In the genomic region with DNA sequence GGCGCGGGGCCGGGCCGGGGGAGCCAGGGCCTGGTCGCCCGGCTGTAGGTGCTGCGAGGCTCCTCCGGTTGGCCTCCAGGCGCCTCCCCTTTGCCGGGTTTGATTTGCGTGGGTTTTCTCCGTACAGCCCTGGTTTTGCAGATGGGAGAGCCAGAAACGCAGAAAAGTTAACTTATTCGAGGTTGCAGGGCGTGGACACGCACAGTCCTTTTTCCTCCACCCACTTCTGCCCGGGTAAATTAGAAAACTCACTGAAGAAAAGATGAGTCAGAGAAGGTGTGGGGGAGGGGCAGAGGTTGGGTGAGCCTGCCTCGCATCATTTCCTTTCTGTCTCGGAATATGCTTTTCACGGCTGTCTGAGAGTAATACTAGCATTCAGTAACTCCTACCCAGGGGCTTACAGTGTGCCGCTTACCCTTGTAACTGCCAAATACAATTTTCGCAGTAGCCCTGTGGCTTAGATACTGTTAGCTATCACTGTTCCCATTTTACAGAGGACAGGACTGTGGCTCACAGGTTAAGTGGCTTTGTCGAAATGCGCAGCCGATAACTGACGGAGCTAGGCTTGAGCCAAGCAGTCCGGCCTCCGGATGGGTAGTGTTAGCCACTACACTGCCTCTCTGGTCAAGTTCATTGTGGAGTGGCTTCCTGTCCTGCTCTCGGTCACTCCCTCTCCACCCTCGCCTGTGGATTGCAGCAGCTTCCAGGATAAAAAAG, we compare ENCODE assay signal across 8 cellular contexts. TPM values are rescaled to one million over a fixed set of nuclear protein-coding genes. Genes with fewer than 3 reads are reported as not detected.
DNase-seq lines count a peak whose midpoint lies in the region; ATAC-seq and TF ChIP-seq lines count a peak whose summit lies in the region.

No MANE protein-coding gene starts in this region.

- DNase-seq in A172 (ENCODE audit: low spot score) = peak; percentile 91
- DNase-seq in PC-9 = peak; percentile 73 to 78
- peak; percentile 93 for DNase-seq in activated T-cell treated with anti-CD3 and anti-CD28 coated beads, Interleukin-2, amount 50 U/mL, for 4 hours
- DNase-seq in fibroblast of peridontal ligament (ENCODE audit: extremely low read depth) = peak; percentile 76
- peak; percentile 90 for DNase-seq in stimulated activated naive CD8-positive, alpha-beta T cell treated with anti-CD3 and anti-CD28 coated beads, Interleukin-15, Interleukin-2, amounts not matched to agents 100 U/mL and 50 U/mL, for 24 hours

- H3K79me2 ChIP-seq in PC-9 (ENCODE audit: low read depth) = peaks cover 48% of the 10 kb centered on the region
- peaks cover 10% of the 10 kb centered on the region for H3K79me2 ChIP-seq in neural cell (replicated peaks; ENCODE audit: insufficient read depth, low read length)

- peak overlapping the region; percentile 99 for H3K4me3 Mint-ChIP-seq in activated T-cell treated with anti-CD3 and anti-CD28 coated beads, Interleukin-2, amount 50 U/mL, for 4 hours

- TSS peak; percentile 75 for BruUV-seq in PC-9 (replicated peaks; lab: Mats Ljungman, UMichigan)

- peaks cover 60% of the 10 kb centered on the region for H3F3A ChIP-seq in PC-9 (ENCODE audit: insufficient read depth, low read depth)
- no peaks in the 10 kb centered on the region for H3F3A ChIP-seq in neural cell (ENCODE audit: insufficient read depth, low read length, poor library complexity, severe bottlenecking)

- H3K9me2 ChIP-seq in PC-9 (ENCODE audit: insufficient read depth) (no peaks in the 10 kb centered on the region), neural cell (ENCODE audit: insufficient read depth, low read length) (no peaks in the 10 kb centered on the region)

- H3K36me3 Mint-ChIP-seq in activated T-cell treated with anti-CD3 and anti-CD28 coated beads, Interleukin-2, amount 50 U/mL, for 4 hours (ENCODE audit: insufficient read depth) = peaks cover 21% of the 10 kb centered on the region

- H3K27me3 ChIP-seq in PC-9 (ENCODE audit: insufficient read depth, low read depth) (no peaks in the 10 kb centered on the region), neural cell (ENCODE audit: insufficient read depth, low read depth, low read length) (no peaks in the 10 kb centered on the region)

- H3K27me3 Mint-ChIP-seq in activated T-cell treated with anti-CD3 and anti-CD28 coated beads, Interleukin-2, amount 50 U/mL, for 4 hours (ENCODE audit: low read depth) = no peaks in the 10 kb centered on the region

- H3K4me3 ChIP-seq in PC-9 (peak overlapping the region; percentile 78), neural cell (ENCODE audit: low read length) (peak overlapping the region; percentile 85)

- TF ChIP-seq EP300 in neural cell (conservative IDR thresholded peaks at IDR 0.05; ENCODE audit: poor library complexity, severe bottlenecking) = no peak

- peak overlapping the region; percentile 78; the same call in 1 of the 2 replicates for H2AFZ ChIP-seq in PC-9
- H2AFZ ChIP-seq in neural cell (ENCODE audit: low read depth, low read length) = no peak overlapping the region

- CTCF ChIA-PET in PC-9 (lab: Charles Lee) = no interaction called here

- H4K20me1 ChIP-seq in PC-9 (ENCODE audit: insufficient read depth) (peaks cover 48% of the 10 kb centered on the region), neural cell (ENCODE audit: insufficient read depth) (no peaks in the 10 kb centered on the region)

- peak overlapping the region; percentile 87 for H3K9ac ChIP-seq in neural cell (ENCODE audit: low read length)

- H3K9me3 Mint-ChIP-seq in activated T-cell treated with anti-CD3 and anti-CD28 coated beads, Interleukin-2, amount 50 U/mL, for 4 hours = no peaks in the 10 kb centered on the region

- POLR2A ChIA-PET in PC-9 (lab: Charles Lee; ENCODE audit: unreplicated experiment) = interaction anchor here (0.6 to 1.1 kb wide), 5 partner anchors 21 to 387 kb away, joined by 3 to 9 read pairs (median 4); no protein-coding TSS in a partner anchor

- H3K9me3 ChIP-seq in PC-9 (ENCODE audit: insufficient read depth, low read depth) = no peaks in the 10 kb centered on the region
- no peaks in the 10 kb centered on the region for H3K9me3 ChIP-seq in neural cell (ENCODE audit: low read length)

- H3K4me2 ChIP-seq in PC-9 = peak overlapping the region; percentile 83
- peak overlapping the region; percentile 91 for H3K4me2 ChIP-seq in neural cell (ENCODE audit: low read length)

- ATAC-seq in GM18519 (IDR thresholded peaks at IDR 0.05; ENCODE audit: low FRiP score, unreplicated experiment) = peak; percentile 10
- peak; percentile 23 for ATAC-seq in HG03103 (IDR thresholded peaks at IDR 0.05; ENCODE audit: low read depth, unreplicated experiment)
- peak; percentile 73 to 77 for ATAC-seq in activated T-cell treated with anti-CD3 and anti-CD28 coated beads, Interleukin-2, amount 50 U/mL, for 4 hours
- ATAC-seq in stimulated activated naive CD8-positive, alpha-beta T cell treated with anti-CD3 and anti-CD28 coated beads, Interleukin-15, Interleukin-2, amounts not matched to agents 100 U/mL and 50 U/mL, for 24 hours = peak; percentile 80

- intact Hi-C loops in PC-9 (cut with micrococcal nuclease; ENCODE audit: unreplicated experiment) = loop anchor here (1.0 to 5.0 kb wide), 4 partner anchors 38 to 193 kb away; a partner anchor contains a TSS

- peak overlapping the region; percentile 73 for H3K27ac ChIP-seq in PC-9
- peak overlapping the region; percentile 78 for H3K27ac ChIP-seq in neural cell (ENCODE audit: low read length)

- TF ChIP-seq CTCF in PC-9 (conservative IDR thresholded peaks at IDR 0.05) (no peak), neural cell (IDR thresholded peaks at IDR 0.05; ENCODE audit: poor library complexity, severe bottlenecking) (no peak)

- peaks cover 44% of the 10 kb centered on the region for H3K4me1 Mint-ChIP-seq in activated T-cell treated with anti-CD3 and anti-CD28 coated beads, Interleukin-2, amount 50 U/mL, for 4 hours (ENCODE audit: low read depth)

- H3K36me3 ChIP-seq in PC-9 (ENCODE audit: low read depth) = peaks cover 30% of the 10 kb centered on the region
- H3K36me3 ChIP-seq in neural cell (ENCODE audit: insufficient read depth, low read length) = no peaks in the 10 kb centered on the region

- TF ChIP-seq RAD21 in neural cell (conservative IDR thresholded peaks at IDR 0.05) = no peak

- peaks cover 19% of the 10 kb centered on the region for H3K4me1 ChIP-seq in PC-9 (replicated peaks; ENCODE audit: insufficient read depth)

TF ChIP-seq in neural cell, 6 proteins besides CTCF, POLR2A, EP300 and RAD21:
- TF ChIP-seq POLR2AphosphoS5 (IDR thresholded peaks at IDR 0.05) = no peak
- TF ChIP-seq, protein P1, sequence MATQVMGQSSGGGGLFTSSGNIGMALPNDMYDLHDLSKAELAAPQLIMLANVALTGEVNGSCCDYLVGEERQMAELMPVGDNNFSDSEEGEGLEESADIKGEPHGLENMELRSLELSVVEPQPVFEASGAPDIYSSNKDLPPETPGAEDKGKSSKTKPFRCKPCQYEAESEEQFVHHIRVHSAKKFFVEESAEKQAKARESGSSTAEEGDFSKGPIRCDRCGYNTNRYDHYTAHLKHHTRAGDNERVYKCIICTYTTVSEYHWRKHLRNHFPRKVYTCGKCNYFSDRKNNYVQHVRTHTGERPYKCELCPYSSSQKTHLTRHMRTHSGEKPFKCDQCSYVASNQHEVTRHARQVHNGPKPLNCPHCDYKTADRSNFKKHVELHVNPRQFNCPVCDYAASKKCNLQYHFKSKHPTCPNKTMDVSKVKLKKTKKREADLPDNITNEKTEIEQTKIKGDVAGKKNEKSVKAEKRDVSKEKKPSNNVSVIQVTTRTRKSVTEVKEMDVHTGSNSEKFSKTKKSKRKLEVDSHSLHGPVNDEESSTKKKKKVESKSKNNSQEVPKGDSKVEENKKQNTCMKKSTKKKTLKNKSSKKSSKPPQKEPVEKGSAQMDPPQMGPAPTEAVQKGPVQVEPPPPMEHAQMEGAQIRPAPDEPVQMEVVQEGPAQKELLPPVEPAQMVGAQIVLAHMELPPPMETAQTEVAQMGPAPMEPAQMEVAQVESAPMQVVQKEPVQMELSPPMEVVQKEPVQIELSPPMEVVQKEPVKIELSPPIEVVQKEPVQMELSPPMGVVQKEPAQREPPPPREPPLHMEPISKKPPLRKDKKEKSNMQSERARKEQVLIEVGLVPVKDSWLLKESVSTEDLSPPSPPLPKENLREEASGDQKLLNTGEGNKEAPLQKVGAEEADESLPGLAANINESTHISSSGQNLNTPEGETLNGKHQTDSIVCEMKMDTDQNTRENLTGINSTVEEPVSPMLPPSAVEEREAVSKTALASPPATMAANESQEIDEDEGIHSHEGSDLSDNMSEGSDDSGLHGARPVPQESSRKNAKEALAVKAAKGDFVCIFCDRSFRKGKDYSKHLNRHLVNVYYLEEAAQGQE (IDR thresholded peaks at IDR 0.05; ENCODE audit: borderline replicate concordance) = no peak
- no peak for TF ChIP-seq TAF1 (IDR thresholded peaks at IDR 0.05; ENCODE audit: low read depth)
- TF ChIP-seq SMC3 (conservative IDR thresholded peaks at IDR 0.05; ENCODE audit: poor library complexity) = no peak
TF ChIP-seq in neural cell: peak in this region for 0.

RNA-seq across cellular contexts. Expression of a gene that starts 0.8 kb away (rescaled TPM):
- 66.0 and 69.0 TPM in 2 replicates for total RNA-seq in A172 (2014; rRNA removed; shearing (Covaris generic))
- total RNA-seq in PC-9 (2021) = 47.8 and 50.5 TPM in 2 replicates
- total RNA-seq in activated T-cell treated with anti-CD3 and anti-CD28 coated beads, Interleukin-2, amount 50 U/mL, for 4 hours = 10 to 100 TPM; 34.7 to 41.7 (median 38.6) TPM
- polyA plus RNA-seq in neural cell = 23.1 and 25.5 TPM in 2 replicates
- 23.7 and 28.0 TPM in 2 replicates for polyA minus RNA-seq in neural cell

Comparison
In these comparisons a context has a peak if more than half of its experiments do, and no peak if none do; other contexts are left out.
1. Peak in every context shown above with its lines: DNase-seq, ATAC-seq, H3K4me3 ChIP-seq and H3K27ac ChIP-seq.
2. ATAC-seq: peak in every context shown above with its lines; median percentile 80 in stimulated activated naive CD8-positive, alpha-beta T cell treated with anti-CD3 and anti-CD28 coated beads, Interleukin-15, Interleukin-2, amounts not matched to agents 100 U/mL and 50 U/mL, for 24 hours; 75 in activated T-cell treated with anti-CD3 and anti-CD28 coated beads, Interleukin-2, amount 50 U/mL, for 4 hours; 23 in HG03103; 10 in GM18519.